ENCODE assay signal across 8 cellular contexts in genomic region chr7:100548459-100548858, GRCh38. TPM values are rescaled to one million over a fixed set of nuclear protein-coding genes. Genes with fewer than 3 reads are reported as not detected.
DNase-seq lines count a peak whose midpoint lies in the region; ATAC-seq, FAIRE-seq and TF ChIP-seq lines count a peak whose summit lies in the region.
"Not testable (repeated sequence)": the region's sequence is repeated elsewhere in the genome, so short reads cannot be mapped to it uniquely, and the experiment has no call there.

No MANE protein-coding gene starts in this region.

- not testable (repeated sequence) for ATAC-seq in stimulated activated naive B cell treated with anti-CD40 and anti-IgM and Interleukin-4, amounts not matched to agents 10 μg/mL and 1 μg/mL and 100 μg/mL, for 72 hours (replicated peaks); aorta (ENCODE audit: low FRiP score)

- H3K27ac ChIP-seq in kidney (ENCODE audit: low read depth in 2 of 2, low read length in 2 of 2) (peak overlapping the region; percentile 55 to 79), aorta (ENCODE audit: low read depth in 1 of 2, low read length in 2 of 2) (peak overlapping the region; percentile 96 to 100)

- peak overlapping the region; percentile 87 for H3K27ac Mint-ChIP-seq in T-helper 2 cell treated with Interferon-gamma antibody and Interleukin-4, amounts not matched to agents 5 μg/mL and 100 μg/mL, for 36 hours
- H3K27ac Mint-ChIP-seq in activated naive CD4-positive, alpha-beta T cell treated with anti-CD3 and anti-CD28 coated beads, Interleukin-2, amount 10 ng/mL, durations not matched to agents 7 days and 5 days = peak overlapping the region; percentile 91
- H3K27ac Mint-ChIP-seq in dendritic cell treated with granulocyte-macrophage colony-stimulating factor and Interleukin-4, amounts not matched to agents 40 ng/mL and 50 ng/mL, for 4 days = peak overlapping the region; percentile 74
- peak overlapping the region; percentile 67 to 93 (median 74) for H3K27ac Mint-ChIP-seq in nephron
- H3K27ac Mint-ChIP-seq in stimulated activated naive B cell treated with anti-CD40 and anti-IgM and Interleukin-4, amounts not matched to agents 10 μg/mL and 1 μg/mL and 100 μg/mL, for 72 hours = peak overlapping the region; percentile 95

- WGBS in aorta, 2 donors = 75 to 76% methylated on average over 4 of the region's 4 CpGs

- not testable (repeated sequence) for H3K9me3 ChIP-seq in kidney (ENCODE audit: control insufficient read depth in 1 of 2, low read length in 2 of 2); aorta (ENCODE audit: control insufficient read depth, low read length)

- not testable (repeated sequence) for H3K27me3 Mint-ChIP-seq in T-helper 2 cell treated with Interferon-gamma antibody and Interleukin-4, amounts not matched to agents 5 μg/mL and 100 μg/mL, for 36 hours (ENCODE audit: low read depth); activated naive CD4-positive, alpha-beta T cell treated with anti-CD3 and anti-CD28 coated beads, Interleukin-2, amount 10 ng/mL, durations not matched to agents 7 days and 5 days; dendritic cell treated with granulocyte-macrophage colony-stimulating factor and Interleukin-4, amounts not matched to agents 40 ng/mL and 50 ng/mL, for 4 days; nephron (ENCODE audit: low read depth); stimulated activated naive B cell treated with anti-CD40 and anti-IgM and Interleukin-4, amounts not matched to agents 10 μg/mL and 1 μg/mL and 100 μg/mL, for 72 hours

- not testable (repeated sequence) for H3K4me3 Mint-ChIP-seq in T-helper 2 cell treated with Interferon-gamma antibody and Interleukin-4, amounts not matched to agents 5 μg/mL and 100 μg/mL, for 36 hours; activated naive CD4-positive, alpha-beta T cell treated with anti-CD3 and anti-CD28 coated beads, Interleukin-2, amount 10 ng/mL, durations not matched to agents 7 days and 5 days; dendritic cell treated with granulocyte-macrophage colony-stimulating factor and Interleukin-4, amounts not matched to agents 40 ng/mL and 50 ng/mL, for 4 days; nephron
- H3K4me3 Mint-ChIP-seq in stimulated activated naive B cell treated with anti-CD40 and anti-IgM and Interleukin-4, amounts not matched to agents 10 μg/mL and 1 μg/mL and 100 μg/mL, for 72 hours = peak overlapping the region; percentile 28 to 57

- CTCF ChIA-PET in activated naive CD4-positive, alpha-beta T cell treated with anti-CD3 and anti-CD28 coated beads, Interleukin-2, amount 10 ng/mL, durations not matched to agents 7 days and 5 days (lab: Charles Lee) = interaction anchor here (1.4 to 7.6 kb wide), 2 partner anchors 12 to 79 kb away, joined by 6 to 60 read pairs; no protein-coding TSS in a partner anchor

- H3K9me3 Mint-ChIP-seq in T-helper 2 cell treated with Interferon-gamma antibody and Interleukin-4, amounts not matched to agents 5 μg/mL and 100 μg/mL, for 36 hours; activated naive CD4-positive, alpha-beta T cell treated with anti-CD3 and anti-CD28 coated beads, Interleukin-2, amount 10 ng/mL, durations not matched to agents 7 days and 5 days; dendritic cell treated with granulocyte-macrophage colony-stimulating factor and Interleukin-4, amounts not matched to agents 40 ng/mL and 50 ng/mL, for 4 days; nephron; stimulated activated naive B cell treated with anti-CD40 and anti-IgM and Interleukin-4, amounts not matched to agents 10 μg/mL and 1 μg/mL and 100 μg/mL, for 72 hours: not testable (repeated sequence)

- peaks cover 23% of the 10 kb centered on the region for H3K36me3 Mint-ChIP-seq in T-helper 2 cell treated with Interferon-gamma antibody and Interleukin-4, amounts not matched to agents 5 μg/mL and 100 μg/mL, for 36 hours (ENCODE audit: low read depth)
- peaks cover 39% of the 10 kb centered on the region for H3K36me3 Mint-ChIP-seq in activated naive CD4-positive, alpha-beta T cell treated with anti-CD3 and anti-CD28 coated beads, Interleukin-2, amount 10 ng/mL, durations not matched to agents 7 days and 5 days
- H3K36me3 Mint-ChIP-seq in dendritic cell treated with granulocyte-macrophage colony-stimulating factor and Interleukin-4, amounts not matched to agents 40 ng/mL and 50 ng/mL, for 4 days (ENCODE audit: low read depth) = peaks cover 31% of the 10 kb centered on the region
- peaks cover 13% of the 10 kb centered on the region for H3K36me3 Mint-ChIP-seq in nephron (ENCODE audit: low read depth)
- H3K36me3 Mint-ChIP-seq in stimulated activated naive B cell treated with anti-CD40 and anti-IgM and Interleukin-4, amounts not matched to agents 10 μg/mL and 1 μg/mL and 100 μg/mL, for 72 hours = peaks cover 25 to 40% of the 10 kb centered on the region in 2 donors

- TF ChIP-seq CTCF in kidney (IDR thresholded peaks at IDR 0.05; ENCODE audit: borderline replicate concordance, extremely low read depth, insufficient read depth); nephron (IDR thresholded peaks at IDR 0.05; ENCODE audit: unreplicated experiment in 3 of 3): not testable (repeated sequence)

- H3K4me1 Mint-ChIP-seq in T-helper 2 cell treated with Interferon-gamma antibody and Interleukin-4, amounts not matched to agents 5 μg/mL and 100 μg/mL, for 36 hours (ENCODE audit: low read depth) = peaks cover 62% of the 10 kb centered on the region
- H3K4me1 Mint-ChIP-seq in activated naive CD4-positive, alpha-beta T cell treated with anti-CD3 and anti-CD28 coated beads, Interleukin-2, amount 10 ng/mL, durations not matched to agents 7 days and 5 days = peaks cover 76% of the 10 kb centered on the region
- H3K4me1 Mint-ChIP-seq in dendritic cell treated with granulocyte-macrophage colony-stimulating factor and Interleukin-4, amounts not matched to agents 40 ng/mL and 50 ng/mL, for 4 days (ENCODE audit: low read depth) = peaks cover 65% of the 10 kb centered on the region
- peaks cover 42% of the 10 kb centered on the region for H3K4me1 Mint-ChIP-seq in nephron
- peaks cover 51 to 68% of the 10 kb centered on the region in 2 donors for H3K4me1 Mint-ChIP-seq in stimulated activated naive B cell treated with anti-CD40 and anti-IgM and Interleukin-4, amounts not matched to agents 10 μg/mL and 1 μg/mL and 100 μg/mL, for 72 hours

- not testable (repeated sequence) for H3K4me3 ChIP-seq in kidney (ENCODE audit: low read length in 2 of 2); aorta (ENCODE audit: low read length in 2 of 2)

- H3K36me3 ChIP-seq in kidney (ENCODE audit: control insufficient read depth in 1 of 2, insufficient read depth in 2 of 2, low read length in 2 of 2) = peaks cover 4 to 14% of the 10 kb centered on the region in 2 donors
- H3K36me3 ChIP-seq in aorta (ENCODE audit: control insufficient read depth in 1 of 2, insufficient read depth in 2 of 2, low read length in 1 of 2) = not testable (repeated sequence)

- H3K27me3 ChIP-seq in aorta (ENCODE audit: control insufficient read depth in 1 of 2, insufficient read depth in 2 of 2, low read length in 1 of 2) = not testable (repeated sequence)

- intact Hi-C loops in dendritic cell treated with granulocyte-macrophage colony-stimulating factor and Interleukin-4, amounts not matched to agents 40 ng/mL and 50 ng/mL, for 4 days (cut with micrococcal nuclease); kidney (cut with DNase I); aorta (cut with DNase I): not testable (repeated sequence)

- peak; percentile 66 for DNase-seq in EH (ENCODE audit: low read depth)
- not testable (repeated sequence) for DNase-seq in T-helper 2 cell treated with Interferon-gamma antibody and Interleukin-4, amounts not matched to agents 5 μg/mL and 100 μg/mL, for 36 hours (ENCODE audit: low spot score); activated naive CD4-positive, alpha-beta T cell treated with anti-CD3 and anti-CD28 coated beads, Interleukin-2, amount 10 ng/mL, durations not matched to agents 7 days and 5 days; kidney; stimulated activated naive B cell treated with anti-CD40 and anti-IgM and Interleukin-4, amounts not matched to agents 10 μg/mL and 1 μg/mL and 100 μg/mL, for 72 hours; aorta

- H3K9ac ChIP-seq in kidney (ENCODE audit: low read length in 2 of 2) = not testable (repeated sequence)

- FAIRE-seq in kidney (lab: Jason Lieb, UNC) = not testable (repeated sequence)

- H3K4me1 ChIP-seq in kidney (ENCODE audit: control insufficient read depth in 1 of 2, insufficient read depth in 1 of 2, low read depth in 1 of 2, low read length in 2 of 2) (peaks cover 39 to 40% of the 10 kb centered on the region in 2 donors), aorta (ENCODE audit: control insufficient read depth in 1 of 2, insufficient read depth in 2 of 2, low read length in 2 of 2) (peaks cover 16 to 17% of the 10 kb centered on the region in 2 donors)

RNA-seq across cellular contexts. Expression of gene AGFG2, which starts 9.5 kb away (rescaled TPM):
- total RNA-seq in kidney = 37.3 TPM
- polyA plus RNA-seq in kidney (ENCODE audit: insufficient read depth, low read depth, low replicate concordance) = 24.3 TPM
- 10 to 100 TPM; 28.4 to 29.2 TPM for total RNA-seq in aorta
- 10 to 100 TPM in 1 of 2 donors, 1 to 10 TPM in 1; 6.4 to 14.6 TPM for polyA plus RNA-seq in aorta

RNA-seq across cellular contexts. Expression of gene SAP25, which starts 25.2 kb away (rescaled TPM):
- 9.8 TPM for total RNA-seq in kidney
- 5.7 TPM for polyA plus RNA-seq in kidney (ENCODE audit: insufficient read depth, low read depth, low replicate concordance)
- 1 to 10 TPM; 2.1 to 7.5 TPM for total RNA-seq in aorta
- 1 to 10 TPM in 1 of 2 donors, under 1 TPM in 1; 0.75 to 9.9 TPM for polyA plus RNA-seq in aorta

RNA-seq across cellular contexts. Expression of gene LRCH4, which starts 37.5 kb away (rescaled TPM):
- 62.9 TPM for total RNA-seq in kidney
- 23.2 TPM for polyA plus RNA-seq in kidney (ENCODE audit: insufficient read depth, low read depth, low replicate concordance)
- total RNA-seq in aorta = 10 to 100 TPM; 39.1 to 56.0 TPM
- 10 to 100 TPM; 26.3 to 68.2 TPM for polyA plus RNA-seq in aorta

RNA-seq across cellular contexts. Expression of gene FBXO24, which starts 37.7 kb away (rescaled TPM):
- total RNA-seq in kidney (0.60 TPM), aorta (under 1 TPM in 1 of 2 donors, not detected in 1; 0.81 TPM)
- polyA plus RNA-seq in kidney (ENCODE audit: insufficient read depth, low read depth, low replicate concordance) (0.95 TPM), aorta (1 to 10 TPM in 1 of 2 donors, not detected in 1; 1.2 TPM)

RNA-seq across cellular contexts. Expression of gene PCOLCE, which starts 53.7 kb away (rescaled TPM):
- total RNA-seq in kidney (51.5 TPM), aorta (100 to 1,000 TPM in 1 of 2 donors, 10 to 100 TPM in 1; 75.1 to 277 TPM)
- polyA plus RNA-seq in kidney (ENCODE audit: insufficient read depth, low read depth, low replicate concordance) (42.9 TPM), aorta (100 to 1,000 TPM in 1 of 2 donors, 10 to 100 TPM in 1; 34.3 to 341 TPM)
